In genomic region chr12:2352203-2352602, GRCh38 we compare ENCODE assay signal across 20 cellular contexts.
A peak's percentile ranks its signal among the peaks of the same experiment; 100 is the strongest.
DNase-seq lines count a peak whose midpoint lies in the region; ATAC-seq, FAIRE-seq and TF ChIP-seq lines count a peak whose summit lies in the region.
"Had no signal": no experiment of that assay in that cellular context is flagged by ENCODE, and none has a peak within 500 bp of the region (broad histone marks: within the 10 kb centered on the region; RNA-seq: fewer than 3 reads in every experiment).

No MANE protein-coding gene starts in this region.

- no peaks in the 10 kb centered on the region for H3K27me3 ChIP-seq in pancreas
- no peaks in the 10 kb centered on the region for H3K27me3 ChIP-seq in neural progenitor cell

- TF ChIP-seq CTCF in OCI-LY7 (conservative IDR thresholded peaks at IDR 0.05; ENCODE audit: low read length) (no peak), nephron progenitor cell (IDR thresholded peaks at IDR 0.05) (no peak), pancreas (IDR thresholded peaks at IDR 0.05) (no peak), neural progenitor cell (IDR thresholded peaks at IDR 0.05) (no peak)

- FAIRE-seq in pancreas (lab: Jason Lieb, UNC): no peak
- FAIRE-seq in GM12892 (lab: Jason Lieb, UNC): no peak
- FAIRE-seq: D721Med, GM12878, GM18507, H54 had no signal

- peaks cover 53% of the 10 kb centered on the region for H3K4me1 Mint-ChIP-seq in nephron progenitor cell
- H3K4me1 Mint-ChIP-seq in neural progenitor cell: peaks cover 31% of the 10 kb centered on the region
- H3K4me1 Mint-ChIP-seq: CD8-positive, alpha-beta memory T cell had no signal

- BruUV-seq in OCI-LY7 (replicated peaks; lab: Mats Ljungman, UMichigan): no TSS peak

- WGBS in pancreas, 2 donors: 77 to 90% methylated on average over 6 of the region's 6 CpGs

- H4K20me1 ChIP-seq in OCI-LY7 (ENCODE audit: insufficient read depth, low read length): no peaks in the 10 kb centered on the region
- no peaks in the 10 kb centered on the region for H4K20me1 ChIP-seq in neural progenitor cell (ENCODE audit: low read depth)

- CTCF ChIA-PET in OCI-LY7 (lab: Charles Lee; ENCODE audit: unreplicated experiment): no interaction called here

- no peaks in the 10 kb centered on the region for H3K79me2 ChIP-seq in OCI-LY7 (ENCODE audit: insufficient read depth, low read depth, low read length)
- no peaks in the 10 kb centered on the region for H3K79me2 ChIP-seq in neural progenitor cell (ENCODE audit: low read depth)

- H3K9me2 ChIP-seq in OCI-LY7 (ENCODE audit: insufficient read depth, low read length): no peaks in the 10 kb centered on the region

- H3K9me3 ChIP-seq in OCI-LY7 (ENCODE audit: low read length) (no peaks in the 10 kb centered on the region), pancreas (no peaks in the 10 kb centered on the region), neural progenitor cell (ENCODE audit: low read depth) (no peaks in the 10 kb centered on the region)
- H3K9me3 ChIP-seq: HAP-1 had no signal

- H3F3A ChIP-seq in neural progenitor cell (ENCODE audit: low read depth): no peaks in the 10 kb centered on the region

- no peak for ATAC-seq in pancreas
- ATAC-seq: GM12878 had no signal

- H3K4me1 ChIP-seq in OCI-LY7 (ENCODE audit: insufficient read depth, low read length, poor library complexity, severe bottlenecking) (peaks cover 52% of the 10 kb centered on the region), pancreas (no peaks in the 10 kb centered on the region), neural progenitor cell (peaks cover 13% of the 10 kb centered on the region)
- H3K4me1 ChIP-seq: HAP-1 had no signal

- H3K36me3 ChIP-seq in OCI-LY7 (ENCODE audit: insufficient read depth, low read length) (no peaks in the 10 kb centered on the region), pancreas (no peaks in the 10 kb centered on the region), neural progenitor cell (no peaks in the 10 kb centered on the region)
- H3K36me3 ChIP-seq: HAP-1 had no signal

- H3K36me3 Mint-ChIP-seq in nephron progenitor cell (ENCODE audit: low read depth) (no peaks in the 10 kb centered on the region), neural progenitor cell (no peaks in the 10 kb centered on the region)
- H3K36me3 Mint-ChIP-seq: CD8-positive, alpha-beta memory T cell had no signal

- H3K4me3 ChIP-seq in OCI-LY7 (ENCODE audit: low read depth, low read length, poor library complexity, severe bottlenecking): no peak overlapping the region
- no peak overlapping the region for H3K4me3 ChIP-seq in pancreas
- no peak overlapping the region for H3K4me3 ChIP-seq in neural progenitor cell
- H3K4me3 ChIP-seq: GM12878, HAP-1 had no signal

- DNase-seq in OCI-LY7 (ENCODE audit: low spot score) (no peak), ecto neural progenitor cell (ENCODE audit: low spot score) (peak; percentile 26), nephron progenitor cell (no peak), pancreas (no peak), GM12892 (ENCODE audit: insufficient read length) (no peak), neural progenitor cell (ENCODE audit: low spot score) (no peak)
- DNase-seq: CD4-positive, alpha-beta T cell; CD8-positive, alpha-beta memory T cell; DMS 273 treated with DMSO at 0.1 percent for 48 hours; DMS79; EL; GDM1; GOT3; HFFc6 had no signal

- H3K9me3 Mint-ChIP-seq in nephron progenitor cell (no peaks in the 10 kb centered on the region), neural progenitor cell (no peaks in the 10 kb centered on the region)
- H3K9me3 Mint-ChIP-seq: CD4-positive, alpha-beta T cell; CD8-positive, alpha-beta memory T cell; HFFc6 had no signal

- H3K4me3 Mint-ChIP-seq in nephron progenitor cell (no peak overlapping the region), neural progenitor cell (no peak overlapping the region)
- H3K4me3 Mint-ChIP-seq: CD14-positive monocyte; CD4-positive, alpha-beta T cell; CD8-positive, alpha-beta memory T cell; HFFc6 had no signal

- POLR2A ChIA-PET in OCI-LY7 (lab: Charles Lee): no interaction called here

- H3K4me2 ChIP-seq in OCI-LY7 (ENCODE audit: low read length) (peak overlapping the region; percentile 41), neural progenitor cell (no peak overlapping the region)

- no peak for TF ChIP-seq POLR2A in GM12892 (IDR thresholded peaks at IDR 0.05; ENCODE audit: low read depth, low read length)

- H3K9ac ChIP-seq in neural progenitor cell: no peak overlapping the region

- no peak overlapping the region for H3K27ac ChIP-seq in OCI-LY7 (ENCODE audit: low read depth, low read length, poor library complexity, severe bottlenecking)
- no peak overlapping the region for H3K27ac ChIP-seq in pancreas
- H3K27ac ChIP-seq in neural progenitor cell: no peak overlapping the region

- intact Hi-C loops in OCI-LY7 (cut with micrococcal nuclease; ENCODE audit: unreplicated experiment) (no loop called here), pancreas (cut with DNase I) (no loop called here)

- H3K27me3 Mint-ChIP-seq in nephron progenitor cell (ENCODE audit: low read depth, poor library complexity) (peaks cover 29% of the 10 kb centered on the region), neural progenitor cell (ENCODE audit: insufficient read depth, low read depth) (peaks cover 12% of the 10 kb centered on the region)

- H2AFZ ChIP-seq in OCI-LY7 (ENCODE audit: low read length) (no peak overlapping the region; the same call in 1 of the 2 replicates), neural progenitor cell (replicated peaks) (no peak overlapping the region)

- H3K27ac Mint-ChIP-seq in nephron progenitor cell (peak overlapping the region; percentile 65), neural progenitor cell (no peak overlapping the region)
- H3K27ac Mint-ChIP-seq: CD14-positive monocyte; CD4-positive, alpha-beta T cell; CD8-positive, alpha-beta memory T cell; HFFc6 had no signal
